Comparison of ENCODE assay signal across 1 cellular context in genomic region chr21:37060296-37060695, GRCh38.
TF ChIP-seq lines count a peak whose summit lies in the region.

No MANE protein-coding gene starts in this region.

TF ChIP-seq in GM23338, 12 proteins besides CTCF, POLR2A, EP300 and RAD21 (continued from another document):
- TF ChIP-seq ZNF462 (CRISPR knock-in tag; IDR thresholded peaks at IDR 0.05): no peak
- TF ChIP-seq POLR2AphosphoS5 (IDR thresholded peaks at IDR 0.05; ENCODE audit: low read depth): no peak
- TF ChIP-seq STAT1 (IDR thresholded peaks at IDR 0.05; ENCODE audit: unreplicated experiment): no peak
- no peak for TF ChIP-seq CREB1 (CRISPR knock-in tag; IDR thresholded peaks at IDR 0.05; ENCODE audit: low read depth)
- TF ChIP-seq EZH2phosphoT487 (IDR thresholded peaks at IDR 0.05; ENCODE audit: unreplicated experiment): no peak
- no peak for TF ChIP-seq EZH2 (IDR thresholded peaks at IDR 0.05; ENCODE audit: low read depth, unreplicated experiment)
- no peak for TF ChIP-seq ZNF331 (CRISPR knock-in tag; IDR thresholded peaks at IDR 0.05; ENCODE audit: low read depth)
- no peak for TF ChIP-seq ZNF114 (CRISPR knock-in tag; IDR thresholded peaks at IDR 0.05)
